ENCODE assay signal across 13 cellular contexts in genomic region chr3:137767146-137768020, GRCh38. TPM values are rescaled to one million over a fixed set of nuclear protein-coding genes. Genes with fewer than 3 reads are reported as not detected.
A peak's percentile ranks its signal among the peaks of the same experiment; 100 is the strongest.
DNase-seq lines count a peak whose midpoint lies in the region; ATAC-seq and TF ChIP-seq lines count a peak whose summit lies in the region.
"Had no signal": no experiment of that assay in that cellular context is flagged by ENCODE, and none has a peak within 500 bp of the region (broad histone marks: within the 10 kb centered on the region; RNA-seq: fewer than 3 reads in every experiment).

No MANE protein-coding gene starts in this region.

- peak overlapping the region; percentile 63 for H3K23ac ChIP-seq in trophoblast cell (ENCODE audit: low read length)

- intact Hi-C loops in Calu3 (cut with micrococcal nuclease; ENCODE audit: unreplicated experiment), result no loop called here

- H3K79me1 ChIP-seq in trophoblast cell (ENCODE audit: low read length), result peaks cover 13% of the 10 kb centered on the region

- no peak overlapping the region for H3K27ac Mint-ChIP-seq in Calu3 (ENCODE audit: unreplicated experiment)
- H3K27ac Mint-ChIP-seq: stimulated activated memory B cell treated with anti-CD40 and anti-IgM and Interleukin-4, amounts not matched to agents 10 μg/mL and 1 μg/mL and 100 μg/mL, for 72 hours had no signal

- no peaks in the 10 kb centered on the region for H3K79me2 ChIP-seq in trophoblast cell (ENCODE audit: control insufficient read depth, insufficient read depth, low read length, poor library complexity)

- no peak for TF ChIP-seq CTCF in Calu3 (IDR thresholded peaks at IDR 0.05; ENCODE audit: unreplicated experiment)

- H3K18ac ChIP-seq in trophoblast cell (ENCODE audit: low read length), result peak overlapping the region; percentile 68

- peak overlapping the region; percentile 70 for H3K4me3 Mint-ChIP-seq in Calu3 (ENCODE audit: low read depth, unreplicated experiment)
- no peak overlapping the region for H3K4me3 Mint-ChIP-seq in activated T-cell treated with anti-CD3 and anti-CD28 coated beads, Interleukin-2, amount 50 U/mL, for 4 hours
- H3K4me3 Mint-ChIP-seq: stimulated activated memory B cell treated with anti-CD40 and anti-IgM and Interleukin-4, amounts not matched to agents 10 μg/mL and 1 μg/mL and 100 μg/mL, for 72 hours had no signal

- H3K4ac ChIP-seq in trophoblast cell (ENCODE audit: low read depth, low read length), result no peak overlapping the region

- H2AFZ ChIP-seq in trophoblast cell (ENCODE audit: insufficient read depth, low read length, poor library complexity), result no peak overlapping the region

- H3K27me3 ChIP-seq in trophoblast cell (ENCODE audit: insufficient read depth, low read length), result peaks cover 89% of the 10 kb centered on the region

- H2BK5ac ChIP-seq in trophoblast cell (ENCODE audit: low read depth, low read length, poor library complexity), result no peak overlapping the region

- H3K4me2 ChIP-seq in trophoblast cell (ENCODE audit: low read length), result peak overlapping the region; percentile 65

- H3K4me1 Mint-ChIP-seq in Calu3 (ENCODE audit: low read depth, unreplicated experiment), result peaks cover 8% of the 10 kb centered on the region
- peaks cover 9% of the 10 kb centered on the region for H3K4me1 Mint-ChIP-seq in activated T-cell treated with anti-CD3 and anti-CD28 coated beads, Interleukin-2, amount 50 U/mL, for 4 hours (ENCODE audit: low read depth)

- peak overlapping the region; percentile 65 for H4K8ac ChIP-seq in trophoblast cell (ENCODE audit: low read depth, low read length)

- no TSS peak for BruUV-seq in Calu3 (replicated peaks; lab: Mats Ljungman, UMichigan)

- peak overlapping the region; percentile 84 for H2BK120ac ChIP-seq in trophoblast cell (ENCODE audit: insufficient read depth, low read length, poor library complexity)

- peaks cover 13% of the 10 kb centered on the region for H3K36me3 Mint-ChIP-seq in Calu3 (ENCODE audit: insufficient read depth, unreplicated experiment)
- H3K36me3 Mint-ChIP-seq in activated T-cell treated with anti-CD3 and anti-CD28 coated beads, Interleukin-2, amount 50 U/mL, for 4 hours (ENCODE audit: insufficient read depth), result no peaks in the 10 kb centered on the region

- ATAC-seq in GM21423 (IDR thresholded peaks at IDR 0.05; ENCODE audit: unreplicated experiment), result no peak
- ATAC-seq in activated T-cell treated with anti-CD3 and anti-CD28 coated beads, Interleukin-2, amount 50 U/mL, for 4 hours, result no peak
- ATAC-seq: stimulated activated memory B cell treated with anti-CD40 and anti-IgM and Interleukin-4, amounts not matched to agents 10 μg/mL and 1 μg/mL and 100 μg/mL, for 72 hours had no signal

- no peak overlapping the region for H3K27ac ChIP-seq in trophoblast cell (ENCODE audit: low read depth, low read length)

- CTCF ChIA-PET in Calu3 (lab: Charles Lee), result no interaction called here

- no peak overlapping the region for H4K12ac ChIP-seq in trophoblast cell (ENCODE audit: low read depth, low read length)

- H3K4me3 ChIP-seq in trophoblast cell (ENCODE audit: low read depth, low read length), result no peak overlapping the region

- H2AK5ac ChIP-seq in trophoblast cell (ENCODE audit: low read length), result no peak overlapping the region

- no peak overlapping the region for H3K9ac ChIP-seq in trophoblast cell (ENCODE audit: low read length)

- peaks cover 97% of the 10 kb centered on the region for H3K27me3 Mint-ChIP-seq in Calu3 (ENCODE audit: unreplicated experiment)
- peaks cover 88% of the 10 kb centered on the region for H3K27me3 Mint-ChIP-seq in activated T-cell treated with anti-CD3 and anti-CD28 coated beads, Interleukin-2, amount 50 U/mL, for 4 hours (ENCODE audit: low read depth)

- peak overlapping the region; percentile 72 for H4K91ac ChIP-seq in trophoblast cell (ENCODE audit: low read depth, low read length)

- H3K36me3 ChIP-seq in trophoblast cell (ENCODE audit: control insufficient read depth in 1 of 2, insufficient read depth in 2 of 2, low read length in 2 of 2), result no peaks in the 10 kb centered on the region

- H3K9me3 ChIP-seq in trophoblast cell (ENCODE audit: insufficient read depth, low read depth, low read length), result peaks cover 2% of the 10 kb centered on the region

- H3K9me3 Mint-ChIP-seq in Calu3 (ENCODE audit: low read depth, unreplicated experiment), result peaks cover 2% of the 10 kb centered on the region
- no peaks in the 10 kb centered on the region for H3K9me3 Mint-ChIP-seq in activated T-cell treated with anti-CD3 and anti-CD28 coated beads, Interleukin-2, amount 50 U/mL, for 4 hours
- H3K9me3 Mint-ChIP-seq: stimulated activated memory B cell treated with anti-CD40 and anti-IgM and Interleukin-4, amounts not matched to agents 10 μg/mL and 1 μg/mL and 100 μg/mL, for 72 hours had no signal

- DNase-seq in Calu3, result no peak
- DNase-seq in NCI-H1105 (lab: John Stamatoyannopoulos, UW), result peak; percentile 29
- peak; percentile 1 for DNase-seq in hepatic stellate cell (ENCODE audit: low spot score)
- DNase-seq in trophoblast cell, result peak in 1 of 2 donors; percentile 1
- no peak for DNase-seq in activated T-cell treated with anti-CD3 and anti-CD28 coated beads, Interleukin-2, amount 50 U/mL, for 4 hours
- DNase-seq in activated CD4-positive, CD25-positive, alpha-beta regulatory T cell treated with anti-CD3 and anti-CD28 coated beads, Interleukin-2, amount 50 U/mL, for 72 hours, result no peak
- no peak for DNase-seq in stimulated activated naive CD4-positive, alpha-beta T cell (lab: John Stamatoyannopoulos, UW)
- DNase-seq: IMR-90, SIG-M5 had no signal

- no peak overlapping the region for H3K14ac ChIP-seq in trophoblast cell (ENCODE audit: low read length)

- peaks cover 46 to 50% of the 10 kb centered on the region in 2 experiments for H3K4me1 ChIP-seq in trophoblast cell (ENCODE audit: control insufficient read depth in 1 of 2, insufficient read depth in 2 of 2, low read length in 2 of 2)

- WGBS in trophoblast cell (ENCODE audit: extremely low coverage, insufficient coverage, insufficient read length), result no CpG with 5 or more reads among the region's 36 CpGs

- H2BK12ac ChIP-seq in trophoblast cell (ENCODE audit: low read length), result peak overlapping the region; percentile 53

RNA-seq across cellular contexts. Expression of gene SOX14, which starts 3.3 kb away (rescaled TPM):
- not detected in 2 replicates for total RNA-seq in Calu3 (2022)
- 1.5 TPM in 2 replicates for polyA plus RNA-seq in trophoblast cell (2013)
- total RNA-seq in activated T-cell treated with anti-CD3 and anti-CD28 coated beads, Interleukin-2, amount 50 U/mL, for 4 hours, result not detected
- total RNA-seq: epithelial cell of proximal tubule, IMR-90, mesenteric fat pad had no signal
- polyA plus RNA-seq: IMR-90 had no signal

Comparison
In these comparisons a context has a peak if more than half of its experiments do, and no peak if none do; other contexts are left out.
1. DNase-seq: peak in NCI-H1105 (single experiment) and hepatic stellate cell (single experiment); none in Calu3 (single experiment), activated T-cell treated with anti-CD3 and anti-CD28 coated beads, Interleukin-2, amount 50 U/mL, for 4 hours (single experiment), activated CD4-positive, CD25-positive, alpha-beta regulatory T cell treated with anti-CD3 and anti-CD28 coated beads, Interleukin-2, amount 50 U/mL, for 72 hours (single experiment) and stimulated activated naive CD4-positive, alpha-beta T cell (0 of 6).